2 cellular contexts compared by ENCODE assay signal in the genomic region with DNA sequence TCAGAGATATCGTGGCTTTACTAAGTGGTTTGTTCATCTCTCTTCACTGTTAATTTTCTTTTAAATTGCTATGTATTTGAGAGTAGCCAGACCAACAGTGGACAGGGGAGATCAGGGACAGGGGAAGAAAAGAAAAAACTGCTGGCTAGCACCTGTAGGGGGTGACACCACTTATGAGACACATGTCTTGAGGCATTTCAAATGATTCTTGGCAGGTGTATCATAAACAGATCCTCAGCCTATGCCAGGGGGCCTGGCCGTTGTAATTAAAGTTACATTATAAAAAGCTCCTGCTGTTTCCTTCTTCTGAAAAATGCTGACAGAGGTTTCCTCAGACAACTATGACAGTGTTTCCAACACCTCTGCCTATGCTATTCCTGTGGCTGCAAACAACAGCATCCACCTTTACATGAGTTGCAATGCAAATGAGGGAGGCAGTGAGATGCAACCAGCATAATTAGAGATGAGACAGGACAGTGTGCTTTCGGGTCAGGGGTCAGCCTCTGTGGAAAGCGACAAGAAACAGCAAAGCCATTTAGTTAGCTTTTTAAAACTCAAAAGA.
TF ChIP-seq lines count a peak whose summit lies in the region.

No MANE protein-coding gene starts in this region.

TF ChIP-seq in IMR-90, 13 proteins besides CTCF, POLR2A, EP300 and RAD21:
- TF ChIP-seq MAFK (IDR thresholded peaks at IDR 0.05; ENCODE audit: low read depth, low read length), result 0 out of 2 replicates have a peak, but pooled peaks have one; percentile 23
- no peak for TF ChIP-seq SMC3 (IDR thresholded peaks at IDR 0.05; ENCODE audit: low read depth, low read length)

TF ChIP-seq in WTC11, 78 proteins besides CTCF, POLR2A, EP300 and RAD21:
- TF ChIP-seq GTF2I (CRISPR knock-in tag; conservative IDR thresholded peaks at IDR 0.05) (no peak), MYBL2 (CRISPR knock-in tag; IDR thresholded peaks at IDR 0.05) (no peak), NR2C2 (CRISPR knock-in tag; IDR thresholded peaks at IDR 0.05) (no peak), ZBTB21 (CRISPR knock-in tag; IDR thresholded peaks at IDR 0.05; ENCODE audit: borderline replicate concordance) (no peak), NFE2L1 (CRISPR knock-in tag; IDR thresholded peaks at IDR 0.05) (no peak), ZNF416 (CRISPR knock-in tag; IDR thresholded peaks at IDR 0.05) (no peak)
- TF ChIP-seq, protein P1, sequence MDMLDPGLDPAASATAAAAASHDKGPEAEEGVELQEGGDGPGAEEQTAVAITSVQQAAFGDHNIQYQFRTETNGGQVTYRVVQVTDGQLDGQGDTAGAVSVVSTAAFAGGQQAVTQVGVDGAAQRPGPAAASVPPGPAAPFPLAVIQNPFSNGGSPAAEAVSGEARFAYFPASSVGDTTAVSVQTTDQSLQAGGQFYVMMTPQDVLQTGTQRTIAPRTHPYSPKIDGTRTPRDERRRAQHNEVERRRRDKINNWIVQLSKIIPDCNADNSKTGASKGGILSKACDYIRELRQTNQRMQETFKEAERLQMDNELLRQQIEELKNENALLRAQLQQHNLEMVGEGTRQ (CRISPR knock-in tag; IDR thresholded peaks at IDR 0.05), result no peak
- TF ChIP-seq, protein P2, sequence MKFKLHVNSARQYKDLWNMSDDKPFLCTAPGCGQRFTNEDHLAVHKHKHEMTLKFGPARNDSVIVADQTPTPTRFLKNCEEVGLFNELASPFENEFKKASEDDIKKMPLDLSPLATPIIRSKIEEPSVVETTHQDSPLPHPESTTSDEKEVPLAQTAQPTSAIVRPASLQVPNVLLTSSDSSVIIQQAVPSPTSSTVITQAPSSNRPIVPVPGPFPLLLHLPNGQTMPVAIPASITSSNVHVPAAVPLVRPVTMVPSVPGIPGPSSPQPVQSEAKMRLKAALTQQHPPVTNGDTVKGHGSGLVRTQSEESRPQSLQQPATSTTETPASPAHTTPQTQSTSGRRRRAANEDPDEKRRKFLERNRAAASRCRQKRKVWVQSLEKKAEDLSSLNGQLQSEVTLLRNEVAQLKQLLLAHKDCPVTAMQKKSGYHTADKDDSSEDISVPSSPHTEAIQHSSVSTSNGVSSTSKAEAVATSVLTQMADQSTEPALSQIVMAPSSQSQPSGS (CRISPR knock-in tag; IDR thresholded peaks at IDR 0.05; ENCODE audit: borderline replicate concordance, low read depth), result no peak
- TF ChIP-seq, protein P3, sequence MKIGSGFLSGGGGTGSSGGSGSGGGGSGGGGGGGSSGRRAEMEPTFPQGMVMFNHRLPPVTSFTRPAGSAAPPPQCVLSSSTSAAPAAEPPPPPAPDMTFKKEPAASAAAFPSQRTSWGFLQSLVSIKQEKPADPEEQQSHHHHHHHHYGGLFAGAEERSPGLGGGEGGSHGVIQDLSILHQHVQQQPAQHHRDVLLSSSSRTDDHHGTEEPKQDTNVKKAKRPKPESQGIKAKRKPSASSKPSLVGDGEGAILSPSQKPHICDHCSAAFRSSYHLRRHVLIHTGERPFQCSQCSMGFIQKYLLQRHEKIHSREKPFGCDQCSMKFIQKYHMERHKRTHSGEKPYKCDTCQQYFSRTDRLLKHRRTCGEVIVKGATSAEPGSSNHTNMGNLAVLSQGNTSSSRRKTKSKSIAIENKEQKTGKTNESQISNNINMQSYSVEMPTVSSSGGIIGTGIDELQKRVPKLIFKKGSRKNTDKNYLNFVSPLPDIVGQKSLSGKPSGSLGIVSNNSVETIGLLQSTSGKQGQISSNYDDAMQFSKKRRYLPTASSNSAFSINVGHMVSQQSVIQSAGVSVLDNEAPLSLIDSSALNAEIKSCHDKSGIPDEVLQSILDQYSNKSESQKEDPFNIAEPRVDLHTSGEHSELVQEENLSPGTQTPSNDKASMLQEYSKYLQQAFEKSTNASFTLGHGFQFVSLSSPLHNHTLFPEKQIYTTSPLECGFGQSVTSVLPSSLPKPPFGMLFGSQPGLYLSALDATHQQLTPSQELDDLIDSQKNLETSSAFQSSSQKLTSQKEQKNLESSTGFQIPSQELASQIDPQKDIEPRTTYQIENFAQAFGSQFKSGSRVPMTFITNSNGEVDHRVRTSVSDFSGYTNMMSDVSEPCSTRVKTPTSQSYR (CRISPR knock-in tag; IDR thresholded peaks at IDR 0.05), result no peak
- TF ChIP-seq, protein P4, sequence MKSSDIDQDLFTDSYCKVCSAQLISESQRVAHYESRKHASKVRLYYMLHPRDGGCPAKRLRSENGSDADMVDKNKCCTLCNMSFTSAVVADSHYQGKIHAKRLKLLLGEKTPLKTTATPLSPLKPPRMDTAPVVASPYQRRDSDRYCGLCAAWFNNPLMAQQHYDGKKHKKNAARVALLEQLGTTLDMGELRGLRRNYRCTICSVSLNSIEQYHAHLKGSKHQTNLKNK (CRISPR knock-in tag; IDR thresholded peaks at IDR 0.05), result no peak
